8 cellular contexts compared by ENCODE assay signal in genomic region chr1:86705633-86705985, GRCh38. TPM values are rescaled to one million over a fixed set of nuclear protein-coding genes. Genes with fewer than 3 reads are reported as not detected.
DNase-seq lines count a peak whose midpoint lies in the region; ATAC-seq, FAIRE-seq and TF ChIP-seq lines count a peak whose summit lies in the region.

No MANE protein-coding gene starts in this region.

- CTCF ChIA-PET in A549 (lab: Yijun Ruan, JAX): interaction anchor here (1.6 to 3.5 kb wide), 7 partner anchors 10 to 377 kb away, joined by 4 to 37 read pairs (median 6); no protein-coding TSS in a partner anchor

- TF ChIP-seq RAD21 in A549 (conservative IDR thresholded peaks at IDR 0.05 in 1 of 2, IDR thresholded peaks at IDR 0.05 in 1 of 2): no peak

- no peaks in the 10 kb centered on the region for H3K9me3 ChIP-seq in A549
- H3K9me3 ChIP-seq in HUES64 (ENCODE audit: insufficient read depth, low read depth, low read length): no peaks in the 10 kb centered on the region
- H3K9me3 ChIP-seq in mucosa of descending colon: no peaks in the 10 kb centered on the region

- ATAC-seq in A549 (no peak), mucosa of descending colon (no peak), HG03457 (IDR thresholded peaks at IDR 0.05; ENCODE audit: unreplicated experiment) (no peak), GM21717 (IDR thresholded peaks at IDR 0.05; ENCODE audit: unreplicated experiment) (no peak)

- TF ChIP-seq POLR2A in A549 (IDR thresholded peaks at IDR 0.05; ENCODE audit: low read length): no peak

- no peak for FAIRE-seq in A549 (lab: Jason Lieb, UNC)

- no peaks in the 10 kb centered on the region for H3K36me3 ChIP-seq in HUES64 (ENCODE audit: insufficient read depth, low read length)
- no peaks in the 10 kb centered on the region for H3K36me3 ChIP-seq in mucosa of descending colon (ENCODE audit: low read depth)

- H3K4me2 ChIP-seq in A549: peak overlapping the region; percentile 94

- peak overlapping the region; percentile 88 for H3K9ac ChIP-seq in HUES64 (ENCODE audit: low read depth, low read length)

- no peak for TF ChIP-seq EP300 in A549 (IDR thresholded peaks at IDR 0.05)

- peak overlapping the region; percentile 86 for H3K4me3 ChIP-seq in A549
- H3K4me3 ChIP-seq in HUES64 (ENCODE audit: low read length): peak overlapping the region; percentile 91
- peak overlapping the region; percentile 82 to 86 for H3K4me3 ChIP-seq in cardiac fibroblast (replicated peaks in 1 of 2; ENCODE audit: low read depth in 2 of 2, low read length in 2 of 2)
- peak overlapping the region; percentile 89 for H3K4me3 ChIP-seq in mucosa of descending colon

- H3K4me1 ChIP-seq in A549: peaks cover 14% of the 10 kb centered on the region; the same call in 2 of the 3 replicates
- H3K4me1 ChIP-seq in HUES64 (ENCODE audit: insufficient read depth, low read length): peaks cover 20% of the 10 kb centered on the region
- peaks cover 8% of the 10 kb centered on the region for H3K4me1 ChIP-seq in mucosa of descending colon (ENCODE audit: low read depth)

- intact Hi-C loops in mucosa of descending colon (cut with DNase I, micrococcal nuclease): no loop called here

- WGBS in A549 (ENCODE audit: missing lambda C conversion rate): 5% methylated on average over 4 of the region's 4 CpGs
- 23% methylated on average over 4 of the region's 4 CpGs for WGBS in HUES64

- POLR2A ChIA-PET in A549 (lab: Yijun Ruan, JAX): interaction anchor here (0.8 to 2.0 kb wide), 2 partner anchors 68 to 209 kb away, joined by 3 to 13 read pairs; partner anchors contain the start of genes HS2ST1 and SELENOF

- DNase-seq in A549 (ENCODE audit: low read depth in 1 of 2, low spot score in 1 of 2) (no peak), cardiac fibroblast (ENCODE audit: low read depth in 2 of 2) (peak; percentile 37 to 44), mucosa of descending colon (peak in 1 of 3 donors; percentile 44), NOMO-1 treated with dmso at 0.1 percent for 144 hours (lab: John Stamatoyannopoulos, UW; ENCODE audit: unreplicated experiment) (no peak)
- no peak for DNase-seq in effector CD8-positive, alpha-beta T cell (lab: John Stamatoyannopoulos, UW)

- no peak for TF ChIP-seq CTCF in A549 (IDR thresholded peaks at IDR 0.05)
- TF ChIP-seq CTCF in cardiac fibroblast (IDR thresholded peaks at IDR 0.05; ENCODE audit: low read depth, low read length): no peak
- TF ChIP-seq CTCF in mucosa of descending colon (IDR thresholded peaks at IDR 0.05): no peak

- H3K27ac ChIP-seq in A549: peak overlapping the region; percentile 95 to 97
- no peak overlapping the region for H3K27ac ChIP-seq in HUES64 (ENCODE audit: low read depth, low read length)

- H3K27me3 ChIP-seq in HUES64 (ENCODE audit: insufficient read depth, low read length): peaks cover 8% of the 10 kb centered on the region; the same call in 1 of the 2 replicates

TF ChIP-seq in A549, 52 proteins besides CTCF, POLR2A, EP300 and RAD21:
- peak; percentile 25 for TF ChIP-seq MAFK (IDR thresholded peaks at IDR 0.05; ENCODE audit: partially characterized antibody)
- no peak for TF ChIP-seq RARB (CRISPR knock-in tag; IDR thresholded peaks at IDR 0.05)
- TF ChIP-seq ZNF302 (CRISPR knock-in tag; IDR thresholded peaks at IDR 0.05): no peak
TF ChIP-seq in A549: peak in this region for 1.

RNA-seq across cellular contexts. Expression of gene SH3GLB1, which starts 1.2 kb away (rescaled TPM):
- 30.2 and 33.9 TPM in 2 replicates for polyA plus RNA-seq in A549 (2011; rRNA removed)
- polyA plus RNA-seq in A549 (2012; cell fraction: cytosol; rRNA removed): 5.2 and 7.5 TPM in 2 replicates
- polyA plus RNA-seq in A549 (2012; cell fraction: nucleus; rRNA removed): 3.1 and 3.6 TPM in 2 replicates
- polyA plus RNA-seq in A549 (2017; fragmentation: RNase III; extraction: RNeasy Plus Mini Kit Qiagen cat#74134 plus additional on column Dnase treatment): 22.2 to 26.9 TPM (median 26.3 TPM) in 3 replicates
- 16.7 and 17.9 TPM in 2 replicates for polyA minus RNA-seq in A549 (2011; rRNA and poly(A)+ RNA removed)
- polyA plus RNA-seq in HUES64 (2013, experiment 1 of 2): 20.7 TPM
- polyA plus RNA-seq in HUES64 (2013, experiment 2 of 2): 23.6 TPM
- 100 to 1,000 TPM; 109 to 114 (median 110) TPM for total RNA-seq in mucosa of descending colon

Comparison
In these comparisons a context has a peak if more than half of its experiments do, and no peak if none do; other contexts are left out.
1. DNase-seq: peak in cardiac fibroblast (2 of 2); none in A549 (0 of 2), NOMO-1 treated with dmso at 0.1 percent for 144 hours (single experiment) and effector CD8-positive, alpha-beta T cell (single experiment).
2. Peak in every context shown above with its lines, with median percentiles within 50 percentile points of each other: H3K4me3 ChIP-seq.